ENCODE assay signal across 9 cellular contexts in genomic region chr7:150756858-150757257, GRCh38. TPM values are rescaled to one million over a fixed set of nuclear protein-coding genes. Genes with fewer than 3 reads are reported as not detected.
DNase-seq lines count a peak whose midpoint lies in the region; ATAC-seq, FAIRE-seq and TF ChIP-seq lines count a peak whose summit lies in the region.
"Had no signal": no experiment of that assay in that cellular context is flagged by ENCODE, and none has a peak within 500 bp of the region (broad histone marks: within the 10 kb centered on the region; RNA-seq: fewer than 3 reads in every experiment).

No MANE protein-coding gene starts in this region.

- no peak for TF ChIP-seq EP300 in HepG2 (IDR thresholded peaks at IDR 0.05; ENCODE audit: low read depth in 2 of 2, low read length in 2 of 2)
- TF ChIP-seq EP300 in HepG2 (CRISPR knock-in tag; IDR thresholded peaks at IDR 0.05; ENCODE audit: borderline replicate concordance) = no peak

- no peaks in the 10 kb centered on the region for H4K20me1 ChIP-seq in HepG2 (ENCODE audit: insufficient read depth, low read length)

- POLR2A ChIA-PET in activated CD4-positive, alpha-beta memory T cell treated with anti-CD3 and anti-CD28 coated beads, Interleukin-2, amount 10 ng/mL, durations not matched to agents 7 days and 5 days (lab: Charles Lee) = interaction anchor here (0.6 to 4.0 kb wide), 9 partner anchors 18 to 307 kb away, joined by 3 to 127 read pairs (median 25); partner anchors contain the start of genes GIMAP1, GIMAP4, GIMAP5 and GIMAP6
- POLR2A ChIA-PET in HepG2 (lab: Yijun Ruan, JAX) = no interaction called here

- H3K36me3 Mint-ChIP-seq in activated CD4-positive, alpha-beta memory T cell treated with anti-CD3 and anti-CD28 coated beads, Interleukin-2, amount 10 ng/mL, durations not matched to agents 7 days and 5 days (ENCODE audit: low read depth) = peaks cover 9% of the 10 kb centered on the region

- no peak for TF ChIP-seq POLR2A in HepG2 (IDR thresholded peaks at IDR 0.05; ENCODE audit: insufficient read depth in 1 of 2, low read depth in 2 of 2, low read length in 2 of 2)

- DNase-seq in CD1c-positive myeloid dendritic cell (ENCODE audit: extremely low spot score) (peak; percentile 67), GM20000 (ENCODE audit: low spot score) (peak; percentile 52), HepG2 (ENCODE audit: low spot score) (no peak), urothelium cell line (ENCODE audit: low spot score) (no peak)
- DNase-seq in activated CD4-positive, alpha-beta memory T cell treated with anti-CD3 and anti-CD28 coated beads, Interleukin-2, amount 10 ng/mL, durations not matched to agents 7 days and 5 days = no peak

- no peaks in the 10 kb centered on the region for H3K4me1 ChIP-seq in HepG2 (ENCODE audit: insufficient read depth, low read length)

- in situ Hi-C loops in HepG2 (cut with HindIII; ENCODE audit: extremely low pct_ligation_motif_present, low pct_unique_long_range_greater_than_20kb) = loop anchor here (5.0 to 25.0 kb wide), 2 partner anchors 310 to 470 kb away; no protein-coding TSS in a partner anchor

- H3K4me3 Mint-ChIP-seq in activated CD4-positive, alpha-beta memory T cell treated with anti-CD3 and anti-CD28 coated beads, Interleukin-2, amount 10 ng/mL, durations not matched to agents 7 days and 5 days = no peak overlapping the region

- intact Hi-C loops in HepG2 (cut with micrococcal nuclease; ENCODE audit: unreplicated experiment) = loop anchor here (1.0 kb wide), 1 partner anchor 309 kb away; no protein-coding TSS in a partner anchor

- CTCF ChIA-PET in activated CD4-positive, alpha-beta memory T cell treated with anti-CD3 and anti-CD28 coated beads, Interleukin-2, amount 10 ng/mL, durations not matched to agents 7 days and 5 days (lab: Charles Lee) = interaction anchor here (0.7 to 7.1 kb wide), 15 partner anchors 15 to 419 kb away, joined by 3 to 105 read pairs (median 3); partner anchors contain the start of genes GIMAP1, GIMAP4, GIMAP5 and GIMAP8
- CTCF ChIA-PET in HepG2 (lab: Yijun Ruan, JAX; ENCODE audit: low intra/inter-chr PET ratio, low total read pairs) = interaction anchor here (0.8 to 1.4 kb wide), 2 partner anchors 306 to 308 kb away, joined by 4 to 6 read pairs; partner anchors contain the start of gene GIMAP8

- ATAC-seq in HepG2 (no peak), GM18519 (IDR thresholded peaks at IDR 0.05; ENCODE audit: low FRiP score, unreplicated experiment) (no peak), HG03045 (IDR thresholded peaks at IDR 0.05; ENCODE audit: unreplicated experiment) (no peak), HG03439 (IDR thresholded peaks at IDR 0.05; ENCODE audit: unreplicated experiment) (no peak)

- H3K9me3 ChIP-seq in HepG2 (ENCODE audit: low read length) = no peaks in the 10 kb centered on the region

- no peak overlapping the region for H3K9ac ChIP-seq in HepG2 (ENCODE audit: insufficient read depth, low read depth, low read length)

- H3K27ac Mint-ChIP-seq in activated CD4-positive, alpha-beta memory T cell treated with anti-CD3 and anti-CD28 coated beads, Interleukin-2, amount 10 ng/mL, durations not matched to agents 7 days and 5 days = peak overlapping the region; percentile 94

- no peak for TF ChIP-seq CTCF in GM20000 (IDR thresholded peaks at IDR 0.05; ENCODE audit: extremely low read depth, missing control alignments)
- TF ChIP-seq CTCF in HepG2 (CRISPR knock-in tag; IDR thresholded peaks at IDR 0.05) = peak; percentile 34; the same call in 1 of the 2 replicates

- TF ChIP-seq RAD21 in HepG2 (CRISPR knock-in tag; IDR thresholded peaks at IDR 0.05) = no peak

- no peak for FAIRE-seq in HepG2 (lab: Jason Lieb, UNC)
- no peak for FAIRE-seq in urothelium cell line (lab: Jason Lieb, UNC)

- H3K27me3 ChIP-seq in HepG2 (ENCODE audit: control insufficient read depth in 1 of 2, insufficient read depth in 2 of 2, low read length in 2 of 2) = no peaks in the 10 kb centered on the region

- no peaks in the 10 kb centered on the region for H3K79me2 ChIP-seq in HepG2 (ENCODE audit: insufficient read depth, low read length)

- peaks cover 41% of the 10 kb centered on the region for H3K4me1 Mint-ChIP-seq in activated CD4-positive, alpha-beta memory T cell treated with anti-CD3 and anti-CD28 coated beads, Interleukin-2, amount 10 ng/mL, durations not matched to agents 7 days and 5 days

- BruUV-seq in HepG2 (replicated peaks; lab: Mats Ljungman, UMichigan) = no TSS peak

- no peak overlapping the region for H3K27ac ChIP-seq in HepG2 (ENCODE audit: extremely low read length, insufficient read depth, low read length)

- 3% methylated on average over 1 of the region's 1 CpG for WGBS in HepG2 (ENCODE audit: low lambda C conversion rate)

- H3K36me3 ChIP-seq in HepG2 (replicated peaks in 1 of 2; ENCODE audit: control insufficient read depth in 1 of 2, insufficient read depth in 2 of 2, low read length in 2 of 2) = no peaks in the 10 kb centered on the region

- no peak overlapping the region for H3K4me2 ChIP-seq in HepG2 (ENCODE audit: low read depth, low read length)

- H3K4me3 ChIP-seq in HepG2 (replicated peaks in 1 of 3; ENCODE audit: insufficient read depth in 1 of 3, low read depth in 2 of 3, low read length in 3 of 3) = no peak overlapping the region

- no peaks in the 10 kb centered on the region for H3K27me3 Mint-ChIP-seq in activated CD4-positive, alpha-beta memory T cell treated with anti-CD3 and anti-CD28 coated beads, Interleukin-2, amount 10 ng/mL, durations not matched to agents 7 days and 5 days

- H2AFZ ChIP-seq in HepG2 (ENCODE audit: low read length) = no peak overlapping the region

- H3K9me3 Mint-ChIP-seq in activated CD4-positive, alpha-beta memory T cell treated with anti-CD3 and anti-CD28 coated beads, Interleukin-2, amount 10 ng/mL, durations not matched to agents 7 days and 5 days = peaks cover 6% of the 10 kb centered on the region

RNA-seq across cellular contexts. Expression of gene GIMAP5, which starts 19.6 kb away (rescaled TPM):
- 10 to 100 TPM; 83.9 to 84.3 TPM for total RNA-seq in activated CD4-positive, alpha-beta memory T cell treated with anti-CD3 and anti-CD28 coated beads, Interleukin-2, amount 10 ng/mL, durations not matched to agents 7 days and 5 days
- not detected in 2 replicates for total RNA-seq in HepG2 (2016; rRNA removed; fragmentation: Illumina TruSeq; extraction: Trizol)
- not detected in 2 replicates for total RNA-seq in HepG2 (2016; cell fraction: cytosol; rRNA removed; fragmentation: Illumina TruSeq; extraction: Trizol; ENCODE audit: low read depth)
- not detected in 2 replicates for total RNA-seq in HepG2 (2016; cell fraction: insoluble cytoplasmic fraction; rRNA removed; fragmentation: Illumina TruSeq; extraction: Trizol)
- total RNA-seq in HepG2 (2016; cell fraction: membrane; rRNA removed; fragmentation: Illumina TruSeq; extraction: Trizol) = not detected in 2 replicates
- total RNA-seq in HepG2 (2016; cell fraction: nucleus; rRNA removed; fragmentation: Illumina TruSeq; extraction: Trizol) = not detected in 2 replicates
- polyA plus RNA-seq in HepG2 (2011; rRNA removed) = not detected in 2 replicates
- not detected in 2 replicates for polyA plus RNA-seq in HepG2 (2011; cell fraction: cytosol; rRNA removed)
- not detected in 2 replicates for polyA plus RNA-seq in HepG2 (2011; cell fraction: nucleus; rRNA removed)
- not detected in 2 replicates for polyA plus RNA-seq in HepG2 (2012)
- polyA plus RNA-seq in HepG2 (2016; cell fraction: cytosol; fragmentation: Illumina TruSeq; extraction: Trizol; ENCODE audit: low read depth) = not detected in 2 replicates
- not detected in 2 replicates for polyA plus RNA-seq in HepG2 (2016; cell fraction: insoluble cytoplasmic fraction; fragmentation: Illumina TruSeq; extraction: Trizol; ENCODE audit: low read depth)
- not detected in 2 replicates for polyA plus RNA-seq in HepG2 (2016; cell fraction: membrane; fragmentation: Illumina TruSeq; extraction: Trizol; ENCODE audit: low read depth)
- not detected in 2 replicates for polyA plus RNA-seq in HepG2 (2016; cell fraction: nucleus; fragmentation: Illumina TruSeq; extraction: Trizol; ENCODE audit: insufficient read depth, low read depth)
- polyA minus RNA-seq in HepG2 (2011; rRNA and poly(A)+ RNA removed; ENCODE audit: low replicate concordance) = not detected in 2 replicates
- not detected in 2 replicates for polyA minus RNA-seq in HepG2 (2011; cell fraction: cytosol; rRNA and poly(A)+ RNA removed)
- not detected in 2 replicates for polyA minus RNA-seq in HepG2 (2011; cell fraction: nucleus; rRNA and poly(A)+ RNA removed)

RNA-seq across cellular contexts. Expression of gene GIMAP1, which starts 40.4 kb away (rescaled TPM):
- 10 to 100 TPM; 18.8 to 21.0 TPM for total RNA-seq in activated CD4-positive, alpha-beta memory T cell treated with anti-CD3 and anti-CD28 coated beads, Interleukin-2, amount 10 ng/mL, durations not matched to agents 7 days and 5 days
- total RNA-seq in HepG2 (2016; rRNA removed; fragmentation: Illumina TruSeq; extraction: Trizol) = not detected in 2 replicates
- not detected in 2 replicates for total RNA-seq in HepG2 (2016; cell fraction: cytosol; rRNA removed; fragmentation: Illumina TruSeq; extraction: Trizol; ENCODE audit: low read depth)
- total RNA-seq in HepG2 (2016; cell fraction: insoluble cytoplasmic fraction; rRNA removed; fragmentation: Illumina TruSeq; extraction: Trizol) = not detected in 2 replicates
- total RNA-seq in HepG2 (2016; cell fraction: membrane; rRNA removed; fragmentation: Illumina TruSeq; extraction: Trizol) = not detected in 2 replicates
- not detected in 2 replicates for total RNA-seq in HepG2 (2016; cell fraction: nucleus; rRNA removed; fragmentation: Illumina TruSeq; extraction: Trizol)
- not detected in 2 replicates for polyA plus RNA-seq in HepG2 (2011; rRNA removed)
- not detected in 2 replicates for polyA plus RNA-seq in HepG2 (2011; cell fraction: cytosol; rRNA removed)
- not detected in 2 replicates for polyA plus RNA-seq in HepG2 (2011; cell fraction: nucleus; rRNA removed)
- not detected in 2 replicates for polyA plus RNA-seq in HepG2 (2012)
- not detected in 2 replicates for polyA plus RNA-seq in HepG2 (2016; cell fraction: cytosol; fragmentation: Illumina TruSeq; extraction: Trizol; ENCODE audit: low read depth)
- not detected in 2 replicates for polyA plus RNA-seq in HepG2 (2016; cell fraction: insoluble cytoplasmic fraction; fragmentation: Illumina TruSeq; extraction: Trizol; ENCODE audit: low read depth)
- not detected in 2 replicates for polyA plus RNA-seq in HepG2 (2016; cell fraction: membrane; fragmentation: Illumina TruSeq; extraction: Trizol; ENCODE audit: low read depth)
- not detected in 2 replicates for polyA plus RNA-seq in HepG2 (2016; cell fraction: nucleus; fragmentation: Illumina TruSeq; extraction: Trizol; ENCODE audit: insufficient read depth, low read depth)
- polyA minus RNA-seq in HepG2 (2011; rRNA and poly(A)+ RNA removed; ENCODE audit: low replicate concordance) = not detected in 2 replicates
- not detected in 2 replicates for polyA minus RNA-seq in HepG2 (2011; cell fraction: cytosol; rRNA and poly(A)+ RNA removed)
- polyA minus RNA-seq in HepG2 (2011; cell fraction: nucleus; rRNA and poly(A)+ RNA removed) = not detected in 2 replicates
- total RNA-seq: H4 had no signal

RNA-seq across cellular contexts. Expression of gene TMEM176B, which starts 43.3 kb away (rescaled TPM):
- not detected for total RNA-seq in activated CD4-positive, alpha-beta memory T cell treated with anti-CD3 and anti-CD28 coated beads, Interleukin-2, amount 10 ng/mL, durations not matched to agents 7 days and 5 days
- total RNA-seq in HepG2 (2016; rRNA removed; fragmentation: Illumina TruSeq; extraction: Trizol) = not detected in 2 replicates
- not detected in 2 replicates for total RNA-seq in HepG2 (2016; cell fraction: cytosol; rRNA removed; fragmentation: Illumina TruSeq; extraction: Trizol; ENCODE audit: low read depth)
- total RNA-seq in HepG2 (2016; cell fraction: insoluble cytoplasmic fraction; rRNA removed; fragmentation: Illumina TruSeq; extraction: Trizol) = not detected in 2 replicates
- not detected in 2 replicates for total RNA-seq in HepG2 (2016; cell fraction: membrane; rRNA removed; fragmentation: Illumina TruSeq; extraction: Trizol)
- not detected in 2 replicates for total RNA-seq in HepG2 (2016; cell fraction: nucleus; rRNA removed; fragmentation: Illumina TruSeq; extraction: Trizol)
- polyA plus RNA-seq in HepG2 (2011; rRNA removed) = not detected in 2 replicates
- polyA plus RNA-seq in HepG2 (2011; cell fraction: cytosol; rRNA removed) = not detected in 2 replicates
- polyA plus RNA-seq in HepG2 (2011; cell fraction: nucleus; rRNA removed) = not detected in 2 replicates
- not detected in 2 replicates for polyA plus RNA-seq in HepG2 (2012)
- not detected in 2 replicates for polyA plus RNA-seq in HepG2 (2016; cell fraction: cytosol; fragmentation: Illumina TruSeq; extraction: Trizol; ENCODE audit: low read depth)
- polyA plus RNA-seq in HepG2 (2016; cell fraction: insoluble cytoplasmic fraction; fragmentation: Illumina TruSeq; extraction: Trizol; ENCODE audit: low read depth) = not detected in 2 replicates
- not detected in 2 replicates for polyA plus RNA-seq in HepG2 (2016; cell fraction: membrane; fragmentation: Illumina TruSeq; extraction: Trizol; ENCODE audit: low read depth)
- not detected in 2 replicates for polyA plus RNA-seq in HepG2 (2016; cell fraction: nucleus; fragmentation: Illumina TruSeq; extraction: Trizol; ENCODE audit: insufficient read depth, low read depth)
- polyA minus RNA-seq in HepG2 (2011; rRNA and poly(A)+ RNA removed; ENCODE audit: low replicate concordance) = not detected in 2 replicates
- polyA minus RNA-seq in HepG2 (2011; cell fraction: cytosol; rRNA and poly(A)+ RNA removed) = not detected in 2 replicates
- polyA minus RNA-seq in HepG2 (2011; cell fraction: nucleus; rRNA and poly(A)+ RNA removed) = not detected in 2 replicates

RNA-seq across cellular contexts. Expression of gene TMEM176A, which starts 43.7 kb away (rescaled TPM):
- not detected for total RNA-seq in activated CD4-positive, alpha-beta memory T cell treated with anti-CD3 and anti-CD28 coated beads, Interleukin-2, amount 10 ng/mL, durations not matched to agents 7 days and 5 days
- not detected in 2 replicates for total RNA-seq in HepG2 (2016; rRNA removed; fragmentation: Illumina TruSeq; extraction: Trizol)
- not detected in 2 replicates for total RNA-seq in HepG2 (2016; cell fraction: cytosol; rRNA removed; fragmentation: Illumina TruSeq; extraction: Trizol; ENCODE audit: low read depth)
- total RNA-seq in HepG2 (2016; cell fraction: insoluble cytoplasmic fraction; rRNA removed; fragmentation: Illumina TruSeq; extraction: Trizol) = not detected in 2 replicates
- total RNA-seq in HepG2 (2016; cell fraction: membrane; rRNA removed; fragmentation: Illumina TruSeq; extraction: Trizol) = not detected in 2 replicates
- total RNA-seq in HepG2 (2016; cell fraction: nucleus; rRNA removed; fragmentation: Illumina TruSeq; extraction: Trizol) = not detected in 2 replicates
- polyA plus RNA-seq in HepG2 (2011; rRNA removed) = not detected in 2 replicates
- polyA plus RNA-seq in HepG2 (2011; cell fraction: cytosol; rRNA removed) = not detected in 2 replicates
- not detected in 2 replicates for polyA plus RNA-seq in HepG2 (2011; cell fraction: nucleus; rRNA removed)
- polyA plus RNA-seq in HepG2 (2012) = not detected in 2 replicates
- not detected in 2 replicates for polyA plus RNA-seq in HepG2 (2016; cell fraction: cytosol; fragmentation: Illumina TruSeq; extraction: Trizol; ENCODE audit: low read depth)
- not detected in 2 replicates for polyA plus RNA-seq in HepG2 (2016; cell fraction: insoluble cytoplasmic fraction; fragmentation: Illumina TruSeq; extraction: Trizol; ENCODE audit: low read depth)
- not detected in 2 replicates for polyA plus RNA-seq in HepG2 (2016; cell fraction: membrane; fragmentation: Illumina TruSeq; extraction: Trizol; ENCODE audit: low read depth)
- not detected in 2 replicates for polyA plus RNA-seq in HepG2 (2016; cell fraction: nucleus; fragmentation: Illumina TruSeq; extraction: Trizol; ENCODE audit: insufficient read depth, low read depth)
- polyA minus RNA-seq in HepG2 (2011; rRNA and poly(A)+ RNA removed; ENCODE audit: low replicate concordance) = not detected in 2 replicates
- not detected in 2 replicates for polyA minus RNA-seq in HepG2 (2011; cell fraction: cytosol; rRNA and poly(A)+ RNA removed)
- not detected in 2 replicates for polyA minus RNA-seq in HepG2 (2011; cell fraction: nucleus; rRNA and poly(A)+ RNA removed)
- total RNA-seq: H4 had no signal

Comparison
In these comparisons a context has a peak if more than half of its experiments do, and no peak if none do; other contexts are left out.
1. DNase-seq: peak in CD1c-positive myeloid dendritic cell (single experiment) and GM20000 (single experiment); none in activated CD4-positive, alpha-beta memory T cell treated with anti-CD3 and anti-CD28 coated beads, Interleukin-2, amount 10 ng/mL, durations not matched to agents 7 days and 5 days (single experiment), HepG2 (single experiment) and urothelium cell line (single experiment).
2. RNA of gene GIMAP5, which starts 19.6 kb away (total RNA-seq): 83.9 to 84.3 TPM in activated CD4-positive, alpha-beta memory T cell treated with anti-CD3 and anti-CD28 coated beads, Interleukin-2, amount 10 ng/mL, durations not matched to agents 7 days and 5 days; not detected in HepG2; every median in the first group is over 10 times any median in the second.
3. RNA of gene GIMAP1, which starts 40.4 kb away (total RNA-seq): 18.8 to 21.0 TPM in activated CD4-positive, alpha-beta memory T cell treated with anti-CD3 and anti-CD28 coated beads, Interleukin-2, amount 10 ng/mL, durations not matched to agents 7 days and 5 days; not detected in HepG2; every median in the first group is over 10 times any median in the second.